Comparison of ENCODE assay signal across 29 cellular contexts in the genomic region with DNA sequence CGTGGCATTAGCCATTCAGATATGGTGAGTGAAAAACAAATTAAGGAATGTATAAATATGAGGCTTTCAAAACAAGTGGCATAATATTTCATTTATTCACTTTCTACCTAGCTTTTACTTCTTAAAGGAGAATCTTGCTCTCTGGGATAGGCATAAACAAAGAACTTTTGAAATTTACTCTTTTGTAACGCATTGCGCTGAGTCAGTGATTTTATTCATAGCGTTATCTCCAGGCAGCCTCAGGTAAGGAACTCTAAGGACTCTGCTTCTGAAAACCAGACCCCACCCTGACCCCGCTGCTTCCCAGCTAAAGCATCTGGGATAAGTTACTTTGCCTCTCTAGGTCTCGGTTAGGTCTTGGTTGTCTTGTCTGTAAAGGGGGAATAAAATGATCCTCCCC.
"Had no signal": no experiment of that assay in that cellular context is flagged by ENCODE, and none has a peak within 500 bp of the region (broad histone marks: within the 10 kb centered on the region; RNA-seq: fewer than 3 reads in every experiment).

No MANE protein-coding gene starts in this region.

- H3K4me3 Mint-ChIP-seq: naive B cell; naive thymus-derived CD8-positive, alpha-beta T cell; natural killer cell treated with Interleukin-12 subunit alpha and Interleukin-12 subunit beta and Interleukin-15 and Interleukin-18, amount 100 ng/mL, for 72 hours; neural progenitor cell; stimulated activated memory B cell treated with anti-CD40 and anti-IgM and Interleukin-4, amounts not matched to agents 10 μg/mL and 1 μg/mL and 100 μg/mL, for 72 hours; stimulated activated naive CD8-positive, alpha-beta T cell treated with anti-CD3 and anti-CD28 coated beads, Interleukin-15, amount 100 ng/mL, for 72 hours had no signal

- H3K27ac Mint-ChIP-seq: naive B cell; natural killer cell treated with Interleukin-12 subunit alpha and Interleukin-12 subunit beta and Interleukin-15 and Interleukin-18, amount 100 ng/mL, for 72 hours; neural progenitor cell; progenitor cell of endocrine pancreas; stimulated activated memory B cell treated with anti-CD40 and anti-IgM and Interleukin-4, amounts not matched to agents 10 μg/mL and 1 μg/mL and 100 μg/mL, for 72 hours; stimulated activated naive CD8-positive, alpha-beta T cell treated with anti-CD3 and anti-CD28 coated beads, Interleukin-15, amount 100 ng/mL, for 72 hours had no signal

- H3K4me1 Mint-ChIP-seq: naive B cell; naive thymus-derived CD8-positive, alpha-beta T cell; neural progenitor cell; stimulated activated memory B cell treated with anti-CD40 and anti-IgM and Interleukin-4, amounts not matched to agents 10 μg/mL and 1 μg/mL and 100 μg/mL, for 72 hours; stimulated activated naive CD8-positive, alpha-beta T cell treated with anti-CD3 and anti-CD28 coated beads, Interleukin-15, amount 100 ng/mL, for 72 hours had no signal

- H3K36me3 ChIP-seq: neural progenitor cell, ovary, spleen, thoracic aorta, thyroid gland, tibial nerve, upper lobe of left lung had no signal

- H3K27me3 Mint-ChIP-seq: progenitor cell of endocrine pancreas had no signal

- ATAC-seq: naive thymus-derived CD8-positive, alpha-beta T cell; psoas muscle; stimulated activated naive CD8-positive, alpha-beta T cell treated with anti-CD3 and anti-CD28 coated beads, Interleukin-15, amount 100 ng/mL, for 72 hours; stimulated activated naive CD8-positive, alpha-beta T cell treated with anti-CD3 and anti-CD28 coated beads, Interleukin-15, Interleukin-2, amounts not matched to agents 100 U/mL and 50 U/mL, for 24 hours had no signal

- DNase-seq: naive B cell; naive thymus-derived CD8-positive, alpha-beta T cell; occipital lobe; ovary; posterior cingulate gyrus; psoas muscle; right cardiac atrium; spleen; stimulated activated CD4-positive, alpha-beta T cell treated with anti-CD3 and anti-CD28 coated beads, Interleukin-12 subunit alpha, Interleukin-12 subunit beta, amount 100 ng/mL, for 4 hours; stimulated activated CD4-positive, alpha-beta T cell treated with anti-CD3 and anti-CD28 coated beads, Interleukin-1b, Interleukin-23, amount 100 ng/mL, for 48 hours; stimulated activated CD4-positive, alpha-beta T cell treated with anti-CD3 and anti-CD28 coated beads, Interleukin-4, amount 100 ng/mL, for 1 hour; stimulated activated CD4-positive, alpha-beta T cell treated with anti-CD3 and anti-CD28 coated beads, Interleukin-4, amount 100 ng/mL, for 4 hours; stimulated activated CD8-positive, alpha-beta memory T cell treated with anti-CD3 and anti-CD28 coated beads, Interleukin-4, amount 100 ng/mL, for 48 hours; stimulated activated naive CD4-positive, alpha-beta T cell; stimulated activated naive CD8-positive, alpha-beta T cell treated with anti-CD3 and anti-CD28 coated beads, Interleukin-15, amount 100 ng/mL, for 72 hours; stimulated activated naive CD8-positive, alpha-beta T cell treated with anti-CD3 and anti-CD28 coated beads, Interleukin-15, Interleukin-2, amounts not matched to agents 100 U/mL and 50 U/mL, for 24 hours; thyroid gland; trophoblast cell had no signal

- H3K79me2 ChIP-seq: parathyroid adenoma had no signal

- H3K4me3 ChIP-seq: neural progenitor cell, ovary, psoas muscle, skin epidermis, smooth muscle cell, spleen, thoracic aorta, thyroid gland, tibial nerve, upper lobe of left lung had no signal

- FAIRE-seq: urothelium cell line had no signal

- H2AFZ ChIP-seq: neural progenitor cell, parathyroid adenoma had no signal

- H3K27me3 ChIP-seq: neural progenitor cell, ovary, thyroid gland, tibial nerve, upper lobe of left lung had no signal

- H3K4me2 ChIP-seq: neural progenitor cell, smooth muscle cell had no signal

- H3K4me1 ChIP-seq: neural progenitor cell, parathyroid adenoma, psoas muscle, spleen, thyroid gland, tibial nerve had no signal

- H3K27ac ChIP-seq: neural progenitor cell, ovary, parathyroid adenoma, psoas muscle, skin epidermis, spleen, thoracic aorta, thyroid gland, tibial nerve, upper lobe of left lung had no signal

- H3K9me3 Mint-ChIP-seq: natural killer cell treated with Interleukin-12 subunit alpha and Interleukin-12 subunit beta and Interleukin-15 and Interleukin-18, amount 100 ng/mL, for 72 hours had no signal

- H3K9me3 ChIP-seq: ovary, thyroid gland had no signal

- H3K36me3 Mint-ChIP-seq: naive B cell; neural progenitor cell; stimulated activated memory B cell treated with anti-CD40 and anti-IgM and Interleukin-4, amounts not matched to agents 10 μg/mL and 1 μg/mL and 100 μg/mL, for 72 hours had no signal
